Comparison of ENCODE assay signal across 11 cellular contexts in genomic region chr20:51731771-51732453, GRCh38. TPM values are rescaled to one million over a fixed set of nuclear protein-coding genes. Genes with fewer than 3 reads are reported as not detected.
DNase-seq lines count a peak whose midpoint lies in the region; ATAC-seq and TF ChIP-seq lines count a peak whose summit lies in the region.
"Had no signal": no experiment of that assay in that cellular context is flagged by ENCODE, and none has a peak within 500 bp of the region (broad histone marks: within the 10 kb centered on the region; RNA-seq: fewer than 3 reads in every experiment).

No MANE protein-coding gene starts in this region.

- peaks cover 14 to 45% (median 36%) of the 10 kb centered on the region in 4 donors for H3K4me1 ChIP-seq in esophagus muscularis mucosa
- H3K4me1 ChIP-seq in urinary bladder (ENCODE audit: insufficient read depth) = no peaks in the 10 kb centered on the region
- H3K4me1 ChIP-seq in CD8-positive, alpha-beta memory T cell (ENCODE audit: insufficient read depth, low read length) = no peaks in the 10 kb centered on the region

- peak overlapping the region; percentile 66 for H3K4me3 Mint-ChIP-seq in osteocyte (ENCODE audit: unreplicated experiment)
- H3K4me3 Mint-ChIP-seq in CD8-positive, alpha-beta memory T cell = no peak overlapping the region

- peaks cover 50% of the 10 kb centered on the region for H3K4me1 Mint-ChIP-seq in osteocyte (ENCODE audit: unreplicated experiment)
- H3K4me1 Mint-ChIP-seq in CD8-positive, alpha-beta memory T cell = peaks cover 0 to 3% (median 2%) of the 10 kb centered on the region in 3 donors

- no peak for TF ChIP-seq POLR2A in esophagus muscularis mucosa (IDR thresholded peaks at IDR 0.05; ENCODE audit: low read depth)

- H3K36me3 Mint-ChIP-seq in osteocyte (ENCODE audit: unreplicated experiment) = no peaks in the 10 kb centered on the region
- no peaks in the 10 kb centered on the region for H3K36me3 Mint-ChIP-seq in CD8-positive, alpha-beta memory T cell

- DNase-seq in Right ventricle myocardium superior (no peak), cardiac septum (ENCODE audit: low spot score) (no peak), esophagus muscularis mucosa (ENCODE audit: extremely low spot score) (no peak), osteocyte (ENCODE audit: extremely low spot score, unreplicated experiment) (no peak), cerebellum (ENCODE audit: low spot score) (no peak), GOT3 (lab: John Stamatoyannopoulos, UW) (no peak)
- no peak for DNase-seq in CD8-positive, alpha-beta memory T cell
- DNase-seq: NCI-H510A treated with DMSO at 0.1 percent for 48 hours had no signal

- peak overlapping the region; percentile 65 to 85 (median 74) for H3K27ac ChIP-seq in esophagus muscularis mucosa (replicated peaks in 1 of 4)
- H3K27ac ChIP-seq in urinary bladder (ENCODE audit: low read depth) = peak overlapping the region; percentile 25
- no peak overlapping the region for H3K27ac ChIP-seq in CD8-positive, alpha-beta memory T cell (ENCODE audit: low read depth, low read length)
- H3K27ac ChIP-seq: C4-2B had no signal

- H3K27ac Mint-ChIP-seq in osteocyte (ENCODE audit: unreplicated experiment) = peak overlapping the region; percentile 91
- no peak overlapping the region for H3K27ac Mint-ChIP-seq in CD8-positive, alpha-beta memory T cell

- 50% methylated on average over 9 of the region's 17 CpGs for WGBS in esophagus muscularis mucosa
- WGBS in urinary bladder = 36% methylated on average over 17 of the region's 17 CpGs

- H3K9me3 Mint-ChIP-seq in osteocyte (ENCODE audit: unreplicated experiment) = no peaks in the 10 kb centered on the region
- H3K9me3 Mint-ChIP-seq in CD8-positive, alpha-beta memory T cell = no peaks in the 10 kb centered on the region

- no peaks in the 10 kb centered on the region for H3K27me3 ChIP-seq in esophagus muscularis mucosa
- H3K27me3 ChIP-seq in CD8-positive, alpha-beta memory T cell (ENCODE audit: insufficient read depth, low read length, poor library complexity, severe bottlenecking) = no peaks in the 10 kb centered on the region

- intact Hi-C loops in Right ventricle myocardium superior (cut with DNase I) = no loop called here
- intact Hi-C loops in cardiac septum (cut with DNase I) = no loop called here
- intact Hi-C loops in esophagus muscularis mucosa (cut with DNase I) = no loop called here

- TF ChIP-seq CTCF in esophagus muscularis mucosa (IDR thresholded peaks at IDR 0.05) = no peak
- no peak for TF ChIP-seq CTCF in osteocyte (IDR thresholded peaks at IDR 0.05)

- POLR2A ChIA-PET in CD8-positive, alpha-beta memory T cell (lab: Charles Lee) = no interaction called here

- H3K4me3 ChIP-seq in esophagus muscularis mucosa (peak overlapping the region; percentile 24 to 36 (median 29)), urinary bladder (ENCODE audit: low read depth, low read length) (no peak overlapping the region)
- no peak overlapping the region for H3K4me3 ChIP-seq in CD8-positive, alpha-beta memory T cell (ENCODE audit: low read length)
- H3K4me3 ChIP-seq: skin epidermis had no signal

- no peak for TF ChIP-seq EP300 in esophagus muscularis mucosa (IDR thresholded peaks at IDR 0.05)

- CTCF ChIA-PET in CD8-positive, alpha-beta memory T cell (lab: Charles Lee) = interaction anchor here (0.9 kb wide), 1 partner anchor 351 kb away, joined by 3 read pairs; no protein-coding TSS in a partner anchor

- ATAC-seq in Right ventricle myocardium superior (ENCODE audit: poor library complexity) = peak; percentile 21

- H3K36me3 ChIP-seq in esophagus muscularis mucosa = no peaks in the 10 kb centered on the region
- H3K36me3 ChIP-seq in urinary bladder (ENCODE audit: insufficient read depth) = no peaks in the 10 kb centered on the region
- no peaks in the 10 kb centered on the region for H3K36me3 ChIP-seq in CD8-positive, alpha-beta memory T cell (ENCODE audit: insufficient read depth, low read length)

- H3K9me3 ChIP-seq in esophagus muscularis mucosa = no peaks in the 10 kb centered on the region
- H3K9me3 ChIP-seq in CD8-positive, alpha-beta memory T cell (ENCODE audit: low read length) = no peaks in the 10 kb centered on the region

- no peaks in the 10 kb centered on the region for H3K27me3 Mint-ChIP-seq in osteocyte (ENCODE audit: unreplicated experiment)
- H3K27me3 Mint-ChIP-seq in CD8-positive, alpha-beta memory T cell = peaks cover 0 to 5% of the 10 kb centered on the region in 2 donors

RNA-seq across cellular contexts. Expression of gene ATP9A, which starts 36.3 kb away (rescaled TPM):
- total RNA-seq in Right ventricle myocardium superior (18.0 TPM), cardiac septum (25.4 TPM), esophagus muscularis mucosa (10 to 100 TPM; 44.4 to 70.9 (median 56.0) TPM), osteocyte (58.4 and 65.3 TPM in 2 replicates), urinary bladder (25.6 TPM), cerebellum (194 TPM)
- 17.9 TPM for polyA plus RNA-seq in urinary bladder
- 1 to 10 TPM; 2.0 to 2.3 TPM for total RNA-seq in CD8-positive, alpha-beta memory T cell
- polyA plus RNA-seq in CD8-positive, alpha-beta memory T cell = 0.46 TPM

Comparison
In these comparisons a context has a peak if more than half of its experiments do, and no peak if none do; other contexts are left out.
1. H3K4me3 ChIP-seq: peak in esophagus muscularis mucosa (4 of 4); none in urinary bladder (single experiment) and CD8-positive, alpha-beta memory T cell (single experiment).